ENCODE assay signal across 1 cellular context in the genomic region with DNA sequence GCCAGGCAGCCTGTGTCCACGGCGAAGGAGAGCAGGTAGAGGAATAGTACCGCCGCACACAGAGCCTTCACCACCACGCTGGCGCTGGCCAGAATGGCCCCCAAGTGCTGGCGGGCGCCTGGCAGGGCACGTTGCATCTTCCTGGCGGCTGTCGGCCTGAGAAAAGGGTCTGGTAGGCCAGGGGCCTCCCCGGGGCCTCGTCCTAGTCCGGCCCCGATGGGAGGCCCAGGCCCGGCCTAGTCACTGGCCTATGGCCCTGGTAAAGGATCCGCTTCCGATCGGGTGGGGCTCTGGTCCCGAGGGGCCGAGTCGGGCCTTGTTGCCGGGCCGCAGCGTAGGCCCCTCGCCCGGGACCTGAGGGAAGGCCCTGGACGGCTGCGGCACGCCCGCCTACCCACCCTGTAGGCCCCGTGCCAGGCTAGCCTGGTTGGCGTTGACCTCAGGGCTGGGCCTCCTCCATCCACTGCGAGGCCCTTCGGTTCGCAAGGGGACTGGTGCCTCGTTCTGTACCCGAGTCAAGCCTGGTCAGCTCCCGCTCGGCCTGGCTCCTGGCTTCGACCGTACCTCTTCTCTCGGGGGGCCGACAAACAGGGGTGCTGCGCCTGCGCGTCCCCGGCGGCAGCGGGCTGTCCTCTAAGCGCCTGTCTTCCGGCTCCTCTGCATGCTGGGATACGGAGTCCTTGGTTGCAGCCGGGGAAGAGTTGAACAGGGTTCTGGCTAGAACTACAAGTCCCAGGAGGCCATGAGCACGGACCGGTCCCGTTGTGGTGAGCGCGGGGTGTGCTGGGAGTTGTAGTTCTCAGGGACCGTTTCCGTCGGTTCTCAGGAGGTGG.
TF ChIP-seq lines count a peak whose summit lies in the region.

TMEM115 (minus strand) TSS at position 595 of the 833 bp plus-strand sequence; CDS start at position 137, 458 bp downstream.

TF ChIP-seq in HepG2, 621 proteins besides CTCF, POLR2A, EP300 and RAD21 (continued from another document and continues in another):
- TF ChIP-seq ZNF775 (CRISPR knock-in tag; IDR thresholded peaks at IDR 0.05; ENCODE audit: borderline replicate concordance) (no peak), ZNF790 (CRISPR knock-in tag; IDR thresholded peaks at IDR 0.05; ENCODE audit: borderline replicate concordance) (no peak), ZNF747 (CRISPR knock-in tag; IDR thresholded peaks at IDR 0.05; ENCODE audit: borderline replicate concordance) (no peak), ZNF562 (CRISPR knock-in tag; IDR thresholded peaks at IDR 0.05; ENCODE audit: borderline replicate concordance) (no peak), ZNF12 (CRISPR knock-in tag; IDR thresholded peaks at IDR 0.05) (peak; percentile 22; the same call in 1 of the 2 replicates), ZNF589 (CRISPR knock-in tag; conservative IDR thresholded peaks at IDR 0.05) (no peak), FLYWCH1 (CRISPR knock-in tag; IDR thresholded peaks at IDR 0.05) (no peak; the same call in 1 of the 2 replicates), ASH2L (IDR thresholded peaks at IDR 0.05; ENCODE audit: insufficient read length, low read depth, low read length) (peak; percentile 60), ZBTB20 (CRISPR knock-in tag; IDR thresholded peaks at IDR 0.05; ENCODE audit: borderline replicate concordance, low read depth) (peak; percentile 44; the same call in 1 of the 2 replicates), ONECUT2 (CRISPR knock-in tag; IDR thresholded peaks at IDR 0.05) (no peak), ZNF235 (CRISPR knock-in tag; IDR thresholded peaks at IDR 0.05; ENCODE audit: borderline replicate concordance) (no peak; the same call in 1 of the 2 replicates), MXD1 (CRISPR knock-in tag; IDR thresholded peaks at IDR 0.05) (peak; percentile 88), ZBTB21 (CRISPR knock-in tag; IDR thresholded peaks at IDR 0.05) (no peak), ATF7-NPFF (CRISPR knock-in tag; IDR thresholded peaks at IDR 0.05; ENCODE audit: low read depth) (peak; percentile 76; the same call in 1 of the 2 replicates), ZXDC (CRISPR knock-in tag; IDR thresholded peaks at IDR 0.05) (no peak), NCOR1 (IDR thresholded peaks at IDR 0.05; ENCODE audit: borderline replicate concordance, low read length) (no peak), STAT5B (CRISPR knock-in tag; IDR thresholded peaks at IDR 0.05) (0 out of 2 replicates have a peak, but pooled peaks have one; percentile 34), HOXA7 (CRISPR knock-in tag; IDR thresholded peaks at IDR 0.05) (no peak), FOXA3 (CRISPR knock-in tag; IDR thresholded peaks at IDR 0.05) (peak; percentile 41; the same call in 1 of the 2 replicates), DPF2 (CRISPR knock-in tag; IDR thresholded peaks at IDR 0.05; ENCODE audit: borderline replicate concordance, low read depth) (no peak), MTF2 (CRISPR knock-in tag; IDR thresholded peaks at IDR 0.05; ENCODE audit: borderline replicate concordance) (no peak), ZNF3 (CRISPR knock-in tag; IDR thresholded peaks at IDR 0.05) (no peak), ZFP1 (CRISPR knock-in tag; IDR thresholded peaks at IDR 0.05) (0 out of 2 replicates have a peak, but pooled peaks have one; percentile 24), TRIM24 (CRISPR knock-in tag; IDR thresholded peaks at IDR 0.05) (no peak), E2F2 (CRISPR knock-in tag; IDR thresholded peaks at IDR 0.05; ENCODE audit: borderline replicate concordance) (no peak; the same call in 1 of the 2 replicates), KDM1A (CRISPR knock-in tag; IDR thresholded peaks at IDR 0.05) (no peak), ATF4 (CRISPR knock-in tag; IDR thresholded peaks at IDR 0.05) (no peak), CAMTA2 (CRISPR knock-in tag; IDR thresholded peaks at IDR 0.05; ENCODE audit: borderline replicate concordance) (peak; percentile 55; the same call in 1 of the 2 replicates), ISL2 (CRISPR knock-in tag; IDR thresholded peaks at IDR 0.05) (no peak; the same call in 1 of the 2 replicates), ARID3A (IDR thresholded peaks at IDR 0.05; ENCODE audit: low read depth, low read length) (no peak), TBL1XR1 (IDR thresholded peaks at IDR 0.05; ENCODE audit: borderline replicate concordance, low read length, partially characterized antibody) (no peak), ZNF367 (CRISPR knock-in tag; IDR thresholded peaks at IDR 0.05; ENCODE audit: borderline replicate concordance) (no peak), TIGD3 (CRISPR knock-in tag; IDR thresholded peaks at IDR 0.05; ENCODE audit: borderline replicate concordance) (no peak), SIN3B (IDR thresholded peaks at IDR 0.05; ENCODE audit: low read length) (no peak), HNRNPL (IDR thresholded peaks at IDR 0.05; ENCODE audit: low read depth, low read length) (peak; percentile 69; the same call in 1 of the 2 replicates), ZNF737 (CRISPR knock-in tag; IDR thresholded peaks at IDR 0.05; ENCODE audit: borderline replicate concordance) (no peak), ZNF101 (CRISPR knock-in tag; IDR thresholded peaks at IDR 0.05; ENCODE audit: borderline replicate concordance, low read depth) (0 out of 2 replicates have a peak, but pooled peaks have one; percentile 29)
- TF ChIP-seq, protein P1, sequence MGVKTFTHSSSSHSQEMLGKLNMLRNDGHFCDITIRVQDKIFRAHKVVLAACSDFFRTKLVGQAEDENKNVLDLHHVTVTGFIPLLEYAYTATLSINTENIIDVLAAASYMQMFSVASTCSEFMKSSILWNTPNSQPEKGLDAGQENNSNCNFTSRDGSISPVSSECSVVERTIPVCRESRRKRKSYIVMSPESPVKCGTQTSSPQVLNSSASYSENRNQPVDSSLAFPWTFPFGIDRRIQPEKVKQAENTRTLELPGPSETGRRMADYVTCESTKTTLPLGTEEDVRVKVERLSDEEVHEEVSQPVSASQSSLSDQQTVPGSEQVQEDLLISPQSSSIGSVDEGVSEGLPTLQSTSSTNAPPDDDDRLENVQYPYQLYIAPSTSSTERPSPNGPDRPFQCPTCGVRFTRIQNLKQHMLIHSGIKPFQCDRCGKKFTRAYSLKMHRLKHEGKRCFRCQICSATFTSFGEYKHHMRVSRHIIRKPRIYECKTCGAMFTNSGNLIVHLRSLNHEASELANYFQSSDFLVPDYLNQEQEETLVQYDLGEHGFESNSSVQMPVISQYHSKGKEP (CRISPR knock-in tag; IDR thresholded peaks at IDR 0.05) = no peak; the same call in 1 of the 2 replicates
- TF ChIP-seq, protein P2, sequence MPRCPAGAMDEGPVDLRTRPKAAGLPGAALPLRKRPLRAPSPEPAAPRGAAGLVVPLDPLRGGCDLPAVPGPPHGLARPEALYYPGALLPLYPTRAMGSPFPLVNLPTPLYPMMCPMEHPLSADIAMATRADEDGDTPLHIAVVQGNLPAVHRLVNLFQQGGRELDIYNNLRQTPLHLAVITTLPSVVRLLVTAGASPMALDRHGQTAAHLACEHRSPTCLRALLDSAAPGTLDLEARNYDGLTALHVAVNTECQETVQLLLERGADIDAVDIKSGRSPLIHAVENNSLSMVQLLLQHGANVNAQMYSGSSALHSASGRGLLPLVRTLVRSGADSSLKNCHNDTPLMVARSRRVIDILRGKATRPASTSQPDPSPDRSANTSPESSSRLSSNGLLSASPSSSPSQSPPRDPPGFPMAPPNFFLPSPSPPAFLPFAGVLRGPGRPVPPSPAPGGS (CRISPR knock-in tag; IDR thresholded peaks at IDR 0.05) = peak; percentile 95
- TF ChIP-seq, protein P3, sequence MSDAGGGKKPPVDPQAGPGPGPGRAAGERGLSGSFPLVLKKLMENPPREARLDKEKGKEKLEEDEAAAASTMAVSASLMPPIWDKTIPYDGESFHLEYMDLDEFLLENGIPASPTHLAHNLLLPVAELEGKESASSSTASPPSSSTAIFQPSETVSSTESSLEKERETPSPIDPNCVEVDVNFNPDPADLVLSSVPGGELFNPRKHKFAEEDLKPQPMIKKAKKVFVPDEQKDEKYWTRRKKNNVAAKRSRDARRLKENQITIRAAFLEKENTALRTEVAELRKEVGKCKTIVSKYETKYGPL (CRISPR knock-in tag; IDR thresholded peaks at IDR 0.05) = no peak; the same call in 1 of the 2 replicates
- TF ChIP-seq, protein P4, sequence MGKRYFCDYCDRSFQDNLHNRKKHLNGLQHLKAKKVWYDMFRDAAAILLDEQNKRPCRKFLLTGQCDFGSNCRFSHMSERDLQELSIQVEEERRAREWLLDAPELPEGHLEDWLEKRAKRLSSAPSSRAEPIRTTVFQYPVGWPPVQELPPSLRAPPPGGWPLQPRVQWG (CRISPR knock-in tag; IDR thresholded peaks at IDR 0.05; ENCODE audit: borderline replicate concordance, low read depth) = no peak
- TF ChIP-seq, protein P5, sequence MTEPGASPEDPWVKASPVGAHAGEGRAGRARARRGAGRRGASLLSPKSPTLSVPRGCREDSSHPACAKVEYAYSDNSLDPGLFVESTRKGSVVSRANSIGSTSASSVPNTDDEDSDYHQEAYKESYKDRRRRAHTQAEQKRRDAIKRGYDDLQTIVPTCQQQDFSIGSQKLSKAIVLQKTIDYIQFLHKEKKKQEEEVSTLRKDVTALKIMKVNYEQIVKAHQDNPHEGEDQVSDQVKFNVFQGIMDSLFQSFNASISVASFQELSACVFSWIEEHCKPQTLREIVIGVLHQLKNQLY (CRISPR knock-in tag; IDR thresholded peaks at IDR 0.05) = peak; percentile 60
